ENCODE assay signal across 12 cellular contexts in the genomic region with DNA sequence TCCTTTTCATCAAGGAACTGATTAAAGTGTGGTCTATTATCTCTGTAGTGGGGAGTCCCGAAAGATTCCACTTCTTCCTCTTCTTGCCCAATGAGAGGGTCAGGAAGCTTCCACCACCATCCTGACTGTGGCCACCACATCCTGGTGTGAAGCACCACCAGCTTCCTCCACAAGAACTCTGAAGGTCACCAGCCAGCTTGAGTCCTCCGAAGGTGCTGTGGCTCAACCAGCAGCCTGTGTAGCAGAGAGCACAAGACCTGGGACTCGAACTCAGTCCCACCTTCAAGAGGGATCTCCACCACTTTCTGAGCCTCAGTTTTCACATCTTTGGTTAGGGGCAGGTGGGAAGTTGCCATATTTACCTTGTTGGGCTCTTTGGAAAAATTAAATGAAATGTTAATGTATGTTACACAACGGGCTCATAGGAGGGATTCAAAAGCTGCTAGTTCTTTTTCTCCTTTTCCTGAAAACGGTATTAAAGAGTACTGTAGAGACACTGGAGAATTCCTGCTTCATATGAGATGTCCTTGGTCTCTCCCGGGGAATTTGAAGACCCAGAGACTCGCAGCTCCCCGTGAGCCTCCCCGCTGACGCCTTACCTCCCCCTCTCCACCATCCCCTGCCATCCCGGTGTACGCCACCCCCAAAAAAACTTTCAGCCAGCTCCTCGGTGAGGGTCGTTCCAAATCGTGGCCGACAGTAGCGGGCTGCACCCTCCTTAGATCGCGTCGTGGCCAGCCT. TPM values are rescaled to one million over a fixed set of nuclear protein-coding genes. Genes with fewer than 3 reads are reported as not detected.
DNase-seq lines count a peak whose midpoint lies in the region; ATAC-seq lines count a peak whose summit lies in the region.
"Had no signal": no experiment of that assay in that cellular context is flagged by ENCODE, and none has a peak within 500 bp of the region (broad histone marks: within the 10 kb centered on the region; RNA-seq: fewer than 3 reads in every experiment).

No MANE protein-coding gene starts in this region.

- H3K27me3 Mint-ChIP-seq in activated T-cell treated with anti-CD3 and anti-CD28 coated beads, Interleukin-2, amount 50 U/mL, for 4 hours (ENCODE audit: low read depth): peaks cover 73% of the 10 kb centered on the region
- peaks cover 56% of the 10 kb centered on the region for H3K27me3 Mint-ChIP-seq in activated CD8-positive, alpha-beta T cell treated with anti-CD3 and anti-CD28 coated beads, Interleukin-2, amount 10 ng/mL, durations not matched to agents 7 days and 5 days (ENCODE audit: low read depth)

- POLR2A ChIA-PET in activated CD8-positive, alpha-beta T cell treated with anti-CD3 and anti-CD28 coated beads, Interleukin-2, amount 10 ng/mL, durations not matched to agents 7 days and 5 days (lab: Charles Lee): no interaction called here

- CTCF ChIA-PET in activated CD8-positive, alpha-beta T cell treated with anti-CD3 and anti-CD28 coated beads, Interleukin-2, amount 10 ng/mL, durations not matched to agents 7 days and 5 days (lab: Charles Lee): interaction anchor here (1.2 kb wide), 1 partner anchor 178 kb away, joined by 4 read pairs; no protein-coding TSS in a partner anchor

- no peak for ATAC-seq in activated T-cell treated with anti-CD3 and anti-CD28 coated beads, Interleukin-2, amount 50 U/mL, for 4 hours
- no peak for ATAC-seq in activated CD8-positive, alpha-beta T cell treated with anti-CD3 and anti-CD28 coated beads, Interleukin-2, amount 10 ng/mL, durations not matched to agents 7 days and 5 days
- ATAC-seq in stimulated activated effector memory CD8-positive, alpha-beta T cell treated with anti-CD3 and anti-CD28 coated beads, Interleukin-12 subunit alpha, Interleukin-12 subunit beta, amount 100 ng/mL, for 72 hours: no peak
- ATAC-seq in HG03342 (IDR thresholded peaks at IDR 0.05; ENCODE audit: unreplicated experiment) (no peak), sciatic nerve (no peak)

- H3K4me3 Mint-ChIP-seq in activated T-cell treated with anti-CD3 and anti-CD28 coated beads, Interleukin-2, amount 50 U/mL, for 4 hours: peak overlapping the region; percentile 58
- H3K4me3 Mint-ChIP-seq in activated CD8-positive, alpha-beta T cell treated with anti-CD3 and anti-CD28 coated beads, Interleukin-2, amount 10 ng/mL, durations not matched to agents 7 days and 5 days: peak overlapping the region; percentile 13
- peak overlapping the region; percentile 36 for H3K4me3 Mint-ChIP-seq in stimulated activated effector memory CD8-positive, alpha-beta T cell treated with anti-CD3 and anti-CD28 coated beads, Interleukin-12 subunit alpha, Interleukin-12 subunit beta, amount 100 ng/mL, for 72 hours

- H3K9me3 Mint-ChIP-seq in activated T-cell treated with anti-CD3 and anti-CD28 coated beads, Interleukin-2, amount 50 U/mL, for 4 hours: no peaks in the 10 kb centered on the region
- no peaks in the 10 kb centered on the region for H3K9me3 Mint-ChIP-seq in activated CD8-positive, alpha-beta T cell treated with anti-CD3 and anti-CD28 coated beads, Interleukin-2, amount 10 ng/mL, durations not matched to agents 7 days and 5 days (ENCODE audit: insufficient read depth)
- H3K9me3 Mint-ChIP-seq in stimulated activated effector memory CD8-positive, alpha-beta T cell treated with anti-CD3 and anti-CD28 coated beads, Interleukin-12 subunit alpha, Interleukin-12 subunit beta, amount 100 ng/mL, for 72 hours: no peaks in the 10 kb centered on the region

- peak overlapping the region; percentile 56 for H3K4me3 ChIP-seq in iPS-11a (ENCODE audit: low read depth, low read length)

- peaks cover 6% of the 10 kb centered on the region for H3K4me1 Mint-ChIP-seq in activated T-cell treated with anti-CD3 and anti-CD28 coated beads, Interleukin-2, amount 50 U/mL, for 4 hours (ENCODE audit: low read depth)
- H3K4me1 Mint-ChIP-seq in activated CD8-positive, alpha-beta T cell treated with anti-CD3 and anti-CD28 coated beads, Interleukin-2, amount 10 ng/mL, durations not matched to agents 7 days and 5 days (ENCODE audit: low read depth): peaks cover 9% of the 10 kb centered on the region
- H3K4me1 Mint-ChIP-seq in stimulated activated effector memory CD8-positive, alpha-beta T cell treated with anti-CD3 and anti-CD28 coated beads, Interleukin-12 subunit alpha, Interleukin-12 subunit beta, amount 100 ng/mL, for 72 hours: peaks cover 14% of the 10 kb centered on the region

- no peak overlapping the region for H3K27ac Mint-ChIP-seq in activated CD8-positive, alpha-beta T cell treated with anti-CD3 and anti-CD28 coated beads, Interleukin-2, amount 10 ng/mL, durations not matched to agents 7 days and 5 days
- no peak overlapping the region for H3K27ac Mint-ChIP-seq in stimulated activated effector memory CD8-positive, alpha-beta T cell treated with anti-CD3 and anti-CD28 coated beads, Interleukin-12 subunit alpha, Interleukin-12 subunit beta, amount 100 ng/mL, for 72 hours

- no peaks in the 10 kb centered on the region for H3K36me3 Mint-ChIP-seq in activated T-cell treated with anti-CD3 and anti-CD28 coated beads, Interleukin-2, amount 50 U/mL, for 4 hours (ENCODE audit: insufficient read depth)
- H3K36me3 Mint-ChIP-seq in activated CD8-positive, alpha-beta T cell treated with anti-CD3 and anti-CD28 coated beads, Interleukin-2, amount 10 ng/mL, durations not matched to agents 7 days and 5 days (ENCODE audit: low read depth): no peaks in the 10 kb centered on the region
- H3K36me3 Mint-ChIP-seq in stimulated activated effector memory CD8-positive, alpha-beta T cell treated with anti-CD3 and anti-CD28 coated beads, Interleukin-12 subunit alpha, Interleukin-12 subunit beta, amount 100 ng/mL, for 72 hours: no peaks in the 10 kb centered on the region

- intact Hi-C loops in sciatic nerve (cut with DNase I): no loop called here

- no peak for DNase-seq in activated T-cell treated with anti-CD3 and anti-CD28 coated beads, Interleukin-2, amount 50 U/mL, for 4 hours
- DNase-seq in activated T-cell treated with anti-CD3 and anti-CD28 coated beads for 4 hours (no peak), GM19238 (ENCODE audit: insufficient read length, low spot score) (no peak), sciatic nerve (ENCODE audit: low spot score) (no peak)
- no peak for DNase-seq in activated CD8-positive, alpha-beta T cell treated with anti-CD3 and anti-CD28 coated beads, Interleukin-2, amount 10 ng/mL, durations not matched to agents 7 days and 5 days
- DNase-seq in stimulated activated effector memory CD8-positive, alpha-beta T cell treated with anti-CD3 and anti-CD28 coated beads, Interleukin-12 subunit alpha, Interleukin-12 subunit beta, amount 100 ng/mL, for 72 hours (ENCODE audit: low spot score in 2 of 2): no peak
- DNase-seq: DMS79, NCI-H2029, T-helper 9 cell had no signal

RNA-seq across cellular contexts. Expression of a gene that starts 0.8 kb away (rescaled TPM):
- not detected for total RNA-seq in activated T-cell treated with anti-CD3 and anti-CD28 coated beads, Interleukin-2, amount 50 U/mL, for 4 hours
- total RNA-seq in activated CD8-positive, alpha-beta T cell treated with anti-CD3 and anti-CD28 coated beads, Interleukin-2, amount 10 ng/mL, durations not matched to agents 7 days and 5 days: not detected
- 2.7 TPM for total RNA-seq in sciatic nerve
- total RNA-seq: A673 had no signal
